3 cellular contexts compared by ENCODE assay signal in the genomic region with DNA sequence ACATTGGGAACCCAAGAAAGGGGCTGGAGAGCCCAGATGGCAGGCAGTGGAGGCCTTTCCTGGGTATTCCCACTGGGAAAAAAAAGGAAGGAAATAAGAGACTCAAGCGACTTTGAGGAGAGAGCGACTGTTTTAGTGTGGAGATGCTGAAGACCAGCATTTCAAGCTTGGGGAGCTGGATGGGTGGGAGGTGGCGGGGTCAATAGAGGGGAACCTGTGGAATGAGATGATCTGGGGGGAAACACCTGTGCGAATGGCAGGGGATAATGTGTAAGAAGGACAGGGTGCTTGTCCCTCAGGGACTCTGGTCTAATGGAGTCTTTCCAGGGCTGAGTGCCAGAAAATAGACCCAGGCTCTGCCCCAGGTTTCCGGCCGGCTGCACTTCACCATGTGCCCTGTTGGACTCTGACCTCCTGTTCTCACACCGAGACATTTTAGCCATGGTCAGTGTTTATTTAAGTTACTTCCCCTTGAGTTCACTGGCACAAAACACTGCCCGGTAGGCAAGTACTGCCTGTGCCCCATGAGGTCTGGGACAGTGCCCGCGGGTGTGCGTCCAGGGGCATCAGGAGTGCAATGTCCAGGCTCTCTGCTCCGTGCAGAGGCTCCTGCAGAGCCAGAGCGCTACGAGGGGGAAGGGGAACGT.
TF ChIP-seq lines count a peak whose summit lies in the region.

No MANE protein-coding gene starts in this region.

TF ChIP-seq in SK-N-SH, 30 proteins besides CTCF, POLR2A, EP300 and RAD21:
- TF ChIP-seq FOXJ3 (CRISPR knock-in tag; IDR thresholded peaks at IDR 0.05) (no peak), NFIC (IDR thresholded peaks at IDR 0.05; ENCODE audit: borderline replicate concordance) (no peak), TCF12 (IDR thresholded peaks at IDR 0.05) (no peak), NRF1 (IDR thresholded peaks at IDR 0.05; ENCODE audit: low read depth, low read length) (no peak), TEAD4 (IDR thresholded peaks at IDR 0.05; ENCODE audit: borderline replicate concordance, insufficient read depth) (no peak), YY1 (IDR thresholded peaks at IDR 0.05; ENCODE audit: low read depth) (no peak), RXRA (IDR thresholded peaks at IDR 0.05; ENCODE audit: borderline replicate concordance, low read depth) (no peak), RCOR1 (IDR thresholded peaks at IDR 0.05; ENCODE audit: low read length) (no peak), TAF1 (IDR thresholded peaks at IDR 0.05; ENCODE audit: borderline replicate concordance, low read depth, low read length) (no peak), FOXM1 (IDR thresholded peaks at IDR 0.05; ENCODE audit: low read depth) (no peak)
- TF ChIP-seq, protein P1, sequence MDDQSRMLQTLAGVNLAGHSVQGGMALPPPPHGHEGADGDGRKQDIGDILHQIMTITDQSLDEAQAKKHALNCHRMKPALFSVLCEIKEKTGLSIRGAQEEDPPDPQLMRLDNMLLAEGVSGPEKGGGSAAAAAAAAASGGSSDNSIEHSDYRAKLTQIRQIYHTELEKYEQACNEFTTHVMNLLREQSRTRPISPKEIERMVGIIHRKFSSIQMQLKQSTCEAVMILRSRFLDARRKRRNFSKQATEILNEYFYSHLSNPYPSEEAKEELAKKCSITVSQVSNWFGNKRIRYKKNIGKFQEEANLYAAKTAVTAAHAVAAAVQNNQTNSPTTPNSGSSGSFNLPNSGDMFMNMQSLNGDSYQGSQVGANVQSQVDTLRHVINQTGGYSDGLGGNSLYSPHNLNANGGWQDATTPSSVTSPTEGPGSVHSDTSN (IDR thresholded peaks at IDR 0.05), result no peak
- TF ChIP-seq, protein P2, sequence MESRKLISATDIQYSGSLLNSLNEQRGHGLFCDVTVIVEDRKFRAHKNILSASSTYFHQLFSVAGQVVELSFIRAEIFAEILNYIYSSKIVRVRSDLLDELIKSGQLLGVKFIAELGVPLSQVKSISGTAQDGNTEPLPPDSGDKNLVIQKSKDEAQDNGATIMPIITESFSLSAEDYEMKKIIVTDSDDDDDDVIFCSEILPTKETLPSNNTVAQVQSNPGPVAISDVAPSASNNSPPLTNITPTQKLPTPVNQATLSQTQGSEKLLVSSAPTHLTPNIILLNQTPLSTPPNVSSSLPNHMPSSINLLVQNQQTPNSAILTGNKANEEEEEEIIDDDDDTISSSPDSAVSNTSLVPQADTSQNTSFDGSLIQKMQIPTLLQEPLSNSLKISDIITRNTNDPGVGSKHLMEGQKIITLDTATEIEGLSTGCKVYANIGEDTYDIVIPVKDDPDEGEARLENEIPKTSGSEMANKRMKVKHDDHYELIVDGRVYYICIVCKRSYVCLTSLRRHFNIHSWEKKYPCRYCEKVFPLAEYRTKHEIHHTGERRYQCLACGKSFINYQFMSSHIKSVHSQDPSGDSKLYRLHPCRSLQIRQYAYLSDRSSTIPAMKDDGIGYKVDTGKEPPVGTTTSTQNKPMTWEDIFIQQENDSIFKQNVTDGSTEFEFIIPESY (IDR thresholded peaks at IDR 0.05; ENCODE audit: borderline replicate concordance, low read depth), result no peak
- TF ChIP-seq, protein P3, sequence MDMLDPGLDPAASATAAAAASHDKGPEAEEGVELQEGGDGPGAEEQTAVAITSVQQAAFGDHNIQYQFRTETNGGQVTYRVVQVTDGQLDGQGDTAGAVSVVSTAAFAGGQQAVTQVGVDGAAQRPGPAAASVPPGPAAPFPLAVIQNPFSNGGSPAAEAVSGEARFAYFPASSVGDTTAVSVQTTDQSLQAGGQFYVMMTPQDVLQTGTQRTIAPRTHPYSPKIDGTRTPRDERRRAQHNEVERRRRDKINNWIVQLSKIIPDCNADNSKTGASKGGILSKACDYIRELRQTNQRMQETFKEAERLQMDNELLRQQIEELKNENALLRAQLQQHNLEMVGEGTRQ (IDR thresholded peaks at IDR 0.05; ENCODE audit: borderline replicate concordance, low read depth, low read length), result no peak

TF ChIP-seq in SK-N-SH treated with all-trans-retinoic acid at 6 μM for 48 hours, 23 proteins besides CTCF, POLR2A, EP300 and RAD21:
- TF ChIP-seq, protein P4, sequence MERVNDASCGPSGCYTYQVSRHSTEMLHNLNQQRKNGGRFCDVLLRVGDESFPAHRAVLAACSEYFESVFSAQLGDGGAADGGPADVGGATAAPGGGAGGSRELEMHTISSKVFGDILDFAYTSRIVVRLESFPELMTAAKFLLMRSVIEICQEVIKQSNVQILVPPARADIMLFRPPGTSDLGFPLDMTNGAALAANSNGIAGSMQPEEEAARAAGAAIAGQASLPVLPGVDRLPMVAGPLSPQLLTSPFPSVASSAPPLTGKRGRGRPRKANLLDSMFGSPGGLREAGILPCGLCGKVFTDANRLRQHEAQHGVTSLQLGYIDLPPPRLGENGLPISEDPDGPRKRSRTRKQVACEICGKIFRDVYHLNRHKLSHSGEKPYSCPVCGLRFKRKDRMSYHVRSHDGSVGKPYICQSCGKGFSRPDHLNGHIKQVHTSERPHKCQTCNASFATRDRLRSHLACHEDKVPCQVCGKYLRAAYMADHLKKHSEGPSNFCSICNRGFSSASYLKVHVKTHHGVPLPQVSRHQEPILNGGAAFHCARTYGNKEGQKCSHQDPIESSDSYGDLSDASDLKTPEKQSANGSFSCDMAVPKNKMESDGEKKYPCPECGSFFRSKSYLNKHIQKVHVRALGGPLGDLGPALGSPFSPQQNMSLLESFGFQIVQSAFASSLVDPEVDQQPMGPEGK (CRISPR knock-in tag; IDR thresholded peaks at IDR 0.05; ENCODE audit: borderline replicate concordance), result no peak
- no peak for TF ChIP-seq TCF4 (CRISPR knock-in tag; IDR thresholded peaks at IDR 0.05; ENCODE audit: borderline replicate concordance)
- TF ChIP-seq ISL1 (CRISPR knock-in tag; IDR thresholded peaks at IDR 0.05), result no peak
- TF ChIP-seq ZFP3 (CRISPR knock-in tag; IDR thresholded peaks at IDR 0.05), result no peak

TF ChIP-seq in HepG2, 621 proteins besides CTCF, POLR2A, EP300 and RAD21 (continues in another document):
- TF ChIP-seq TAF1 (CRISPR knock-in tag; IDR thresholded peaks at IDR 0.05) (no peak), TEAD2 (CRISPR knock-in tag; IDR thresholded peaks at IDR 0.05) (no peak), CAMTA2 (CRISPR knock-in tag; IDR thresholded peaks at IDR 0.05; ENCODE audit: borderline replicate concordance) (no peak), BCL6 (CRISPR knock-in tag; IDR thresholded peaks at IDR 0.05) (no peak), HMGA1 (CRISPR knock-in tag; conservative IDR thresholded peaks at IDR 0.05) (no peak), ZNF589 (CRISPR knock-in tag; conservative IDR thresholded peaks at IDR 0.05) (no peak), REXO4 (CRISPR knock-in tag; IDR thresholded peaks at IDR 0.05; ENCODE audit: borderline replicate concordance) (no peak), KDM5A (IDR thresholded peaks at IDR 0.05; ENCODE audit: borderline replicate concordance, low read length) (no peak), NCOA2 (CRISPR knock-in tag; IDR thresholded peaks at IDR 0.05) (0 out of 2 replicates have a peak, but pooled peaks have one; percentile 54), ZNF552 (CRISPR knock-in tag; IDR thresholded peaks at IDR 0.05; ENCODE audit: borderline replicate concordance) (no peak), ZNF101 (CRISPR knock-in tag; IDR thresholded peaks at IDR 0.05; ENCODE audit: borderline replicate concordance, low read depth) (no peak), ZNF17 (CRISPR knock-in tag; IDR thresholded peaks at IDR 0.05) (no peak), ZNF136 (CRISPR knock-in tag; IDR thresholded peaks at IDR 0.05; ENCODE audit: low read depth) (no peak; the same call in 1 of the 2 replicates), HIVEP1 (CRISPR knock-in tag; IDR thresholded peaks at IDR 0.05) (no peak), CREB1 (IDR thresholded peaks at IDR 0.05) (no peak), CREB1 (CRISPR knock-in tag; IDR thresholded peaks at IDR 0.05) (no peak), HES4 (CRISPR knock-in tag; IDR thresholded peaks at IDR 0.05; ENCODE audit: borderline replicate concordance) (no peak), ZNF510 (CRISPR knock-in tag; IDR thresholded peaks at IDR 0.05; ENCODE audit: low read depth) (no peak), PLRG1 (conservative IDR thresholded peaks at IDR 0.05) (no peak)
- TF ChIP-seq, protein P5, sequence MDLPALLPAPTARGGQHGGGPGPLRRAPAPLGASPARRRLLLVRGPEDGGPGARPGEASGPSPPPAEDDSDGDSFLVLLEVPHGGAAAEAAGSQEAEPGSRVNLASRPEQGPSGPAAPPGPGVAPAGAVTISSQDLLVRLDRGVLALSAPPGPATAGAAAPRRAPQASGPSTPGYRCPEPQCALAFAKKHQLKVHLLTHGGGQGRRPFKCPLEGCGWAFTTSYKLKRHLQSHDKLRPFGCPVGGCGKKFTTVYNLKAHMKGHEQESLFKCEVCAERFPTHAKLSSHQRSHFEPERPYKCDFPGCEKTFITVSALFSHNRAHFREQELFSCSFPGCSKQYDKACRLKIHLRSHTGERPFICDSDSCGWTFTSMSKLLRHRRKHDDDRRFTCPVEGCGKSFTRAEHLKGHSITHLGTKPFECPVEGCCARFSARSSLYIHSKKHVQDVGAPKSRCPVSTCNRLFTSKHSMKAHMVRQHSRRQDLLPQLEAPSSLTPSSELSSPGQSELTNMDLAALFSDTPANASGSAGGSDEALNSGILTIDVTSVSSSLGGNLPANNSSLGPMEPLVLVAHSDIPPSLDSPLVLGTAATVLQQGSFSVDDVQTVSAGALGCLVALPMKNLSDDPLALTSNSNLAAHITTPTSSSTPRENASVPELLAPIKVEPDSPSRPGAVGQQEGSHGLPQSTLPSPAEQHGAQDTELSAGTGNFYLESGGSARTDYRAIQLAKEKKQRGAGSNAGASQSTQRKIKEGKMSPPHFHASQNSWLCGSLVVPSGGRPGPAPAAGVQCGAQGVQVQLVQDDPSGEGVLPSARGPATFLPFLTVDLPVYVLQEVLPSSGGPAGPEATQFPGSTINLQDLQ (CRISPR knock-in tag; IDR thresholded peaks at IDR 0.05), result no peak
- TF ChIP-seq, protein P6, sequence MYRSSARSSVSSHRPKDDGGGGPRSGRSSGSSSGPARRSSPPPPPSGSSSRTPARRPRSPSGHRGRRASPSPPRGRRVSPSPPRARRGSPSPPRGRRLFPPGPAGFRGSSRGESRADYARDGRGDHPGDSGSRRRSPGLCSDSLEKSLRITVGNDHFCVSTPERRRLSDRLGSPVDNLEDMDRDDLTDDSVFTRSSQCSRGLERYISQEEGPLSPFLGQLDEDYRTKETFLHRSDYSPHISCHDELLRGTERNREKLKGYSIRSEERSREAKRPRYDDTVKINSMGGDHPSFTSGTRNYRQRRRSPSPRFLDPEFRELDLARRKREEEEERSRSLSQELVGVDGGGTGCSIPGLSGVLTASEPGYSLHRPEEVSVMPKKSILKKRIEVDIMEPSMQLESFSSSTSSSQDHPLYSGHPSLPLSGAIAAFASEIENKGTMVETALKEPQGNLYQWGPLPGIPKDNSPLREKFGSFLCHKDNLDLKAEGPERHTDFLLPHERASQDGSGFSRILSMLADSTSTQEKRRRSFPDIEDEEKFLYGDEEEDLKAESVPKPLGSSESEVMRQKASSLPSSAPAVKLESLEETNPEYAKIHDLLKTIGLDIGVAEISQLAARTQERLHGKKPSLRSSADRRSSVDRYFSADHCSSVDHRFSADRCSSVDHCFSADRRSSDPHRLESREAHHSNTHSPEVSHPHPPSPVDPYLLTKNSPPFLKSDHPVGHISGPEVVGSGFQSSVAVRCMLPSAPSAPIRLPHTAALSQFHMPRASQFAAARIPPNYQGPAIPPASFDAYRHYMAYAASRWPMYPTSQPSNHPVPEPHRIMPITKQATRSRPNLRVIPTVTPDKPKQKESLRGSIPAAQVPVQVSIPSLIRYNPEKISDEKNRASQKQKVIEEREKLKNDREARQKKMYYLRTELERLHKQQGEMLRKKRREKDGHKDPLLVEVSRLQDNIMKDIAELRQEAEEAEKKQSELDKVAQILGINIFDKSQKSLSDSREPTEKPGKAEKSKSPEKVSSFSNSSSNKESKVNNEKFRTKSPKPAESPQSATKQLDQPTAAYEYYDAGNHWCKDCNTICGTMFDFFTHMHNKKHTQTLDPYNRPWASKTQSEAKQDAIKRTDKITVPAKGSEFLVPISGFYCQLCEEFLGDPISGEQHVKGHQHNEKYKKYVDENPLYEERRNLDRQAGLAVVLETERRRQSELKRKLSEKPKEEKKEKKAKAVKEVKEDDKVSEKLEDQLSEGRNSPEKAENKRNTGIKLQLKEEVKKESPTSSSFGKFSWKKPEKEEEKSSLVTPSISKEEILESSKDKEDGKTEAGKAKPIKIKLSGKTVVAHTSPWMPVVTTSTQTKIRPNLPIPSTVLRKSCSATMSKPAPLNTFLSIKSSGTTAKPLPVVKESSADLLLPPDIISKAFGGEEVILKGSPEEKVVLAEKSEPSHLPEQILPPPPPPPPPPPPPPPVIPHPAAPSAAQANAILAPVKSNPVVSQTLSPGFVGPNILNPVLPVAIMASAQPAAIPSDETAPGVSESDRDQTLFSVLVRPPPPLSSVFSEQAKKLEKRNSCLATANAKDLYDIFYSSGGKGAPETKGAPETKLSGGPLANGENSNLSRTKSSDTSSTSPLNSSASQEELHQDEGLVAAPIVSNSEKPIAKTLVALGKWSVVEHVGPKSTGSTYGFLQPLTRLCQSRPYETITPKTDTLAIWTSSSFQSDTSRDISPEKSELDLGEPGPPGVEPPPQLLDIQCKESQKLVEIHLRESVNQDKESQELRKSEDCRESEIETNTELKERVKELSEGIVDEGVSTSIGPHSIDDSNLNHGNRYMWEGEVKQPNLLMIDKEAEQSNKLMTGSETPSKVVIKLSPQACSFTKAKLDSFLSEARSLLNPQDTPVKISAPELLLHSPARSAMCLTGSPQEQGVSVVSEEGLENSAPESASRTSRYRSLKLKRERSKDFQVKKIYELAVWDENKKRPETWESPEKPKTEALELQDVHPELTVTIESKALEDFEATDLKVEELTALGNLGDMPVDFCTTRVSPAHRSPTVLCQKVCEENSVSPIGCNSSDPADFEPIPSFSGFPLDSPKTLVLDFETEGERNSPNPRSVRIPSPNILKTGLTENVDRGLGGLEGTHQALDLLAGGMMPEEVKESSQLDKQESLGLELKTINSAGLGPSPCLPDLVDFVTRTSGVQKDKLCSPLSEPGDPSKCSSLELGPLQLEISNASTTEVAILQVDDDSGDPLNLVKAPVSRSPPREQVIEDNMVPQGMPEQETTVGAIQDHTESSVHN (CRISPR knock-in tag; IDR thresholded peaks at IDR 0.05), result no peak
- TF ChIP-seq, protein P7, sequence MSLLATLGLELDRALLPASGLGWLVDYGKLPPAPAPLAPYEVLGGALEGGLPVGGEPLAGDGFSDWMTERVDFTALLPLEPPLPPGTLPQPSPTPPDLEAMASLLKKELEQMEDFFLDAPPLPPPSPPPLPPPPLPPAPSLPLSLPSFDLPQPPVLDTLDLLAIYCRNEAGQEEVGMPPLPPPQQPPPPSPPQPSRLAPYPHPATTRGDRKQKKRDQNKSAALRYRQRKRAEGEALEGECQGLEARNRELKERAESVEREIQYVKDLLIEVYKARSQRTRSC (CRISPR knock-in tag; IDR thresholded peaks at IDR 0.05; ENCODE audit: low read depth), result no peak
